In genomic region chr15:96262497-96263268, GRCh38 we compare ENCODE assay signal across 18 cellular contexts.
A peak's percentile ranks its signal among the peaks of the same experiment; 100 is the strongest.
DNase-seq lines count a peak whose midpoint lies in the region; ATAC-seq and TF ChIP-seq lines count a peak whose summit lies in the region.
"Had no signal": no experiment of that assay in that cellular context is flagged by ENCODE, and none has a peak within 500 bp of the region (broad histone marks: within the 10 kb centered on the region; RNA-seq: fewer than 3 reads in every experiment).

No MANE protein-coding gene starts in this region.

- peak overlapping the region; percentile 52 for H3K4me2 ChIP-seq in hepatocyte
- H3K4me2 ChIP-seq in neural progenitor cell: no peak overlapping the region

- POLR2A ChIA-PET in HEK293 (lab: Yijun Ruan, JAX): interaction anchor here (1.0 kb wide), 1 partner anchor 68 kb away, joined by 3 read pairs; the partner anchor contains the start of gene NR2F2

- H3K27ac ChIP-seq in HEK293 (ENCODE audit: extremely low read depth, low read depth, low read length): peak overlapping the region; percentile 18
- peak overlapping the region; percentile 62 for H3K27ac ChIP-seq in hepatocyte
- peak overlapping the region; percentile 6 to 68 for H3K27ac ChIP-seq in ovary
- H3K27ac ChIP-seq in stomach smooth muscle (ENCODE audit: low read length): peak overlapping the region; percentile 32
- no peak overlapping the region for H3K27ac ChIP-seq in neural progenitor cell
- H3K27ac ChIP-seq: Peyer's patch had no signal

- peaks cover 27% of the 10 kb centered on the region for H3K36me3 Mint-ChIP-seq in neural progenitor cell
- H3K36me3 Mint-ChIP-seq: CD4-positive, CD25-positive, alpha-beta regulatory T cell had no signal

- peaks cover 28% of the 10 kb centered on the region for H3K4me1 Mint-ChIP-seq in neural progenitor cell
- H3K4me1 Mint-ChIP-seq: CD4-positive, CD25-positive, alpha-beta regulatory T cell had no signal

- H4K20me1 ChIP-seq in hepatocyte (ENCODE audit: insufficient read depth, poor library complexity, severe bottlenecking) (no peaks in the 10 kb centered on the region), neural progenitor cell (ENCODE audit: low read depth) (no peaks in the 10 kb centered on the region)

- DNase-seq in hepatocyte (ENCODE audit: low spot score) (no peak), ovary (no peak), SW 1271 (lab: John Stamatoyannopoulos, UW) (no peak), neural progenitor cell (ENCODE audit: low spot score) (no peak)
- DNase-seq: AML-193; CD4-positive, CD25-positive, alpha-beta regulatory T cell; DMS79; NCI-H146; NCI-H2081 treated with DMSO at 0.1 percent for 48 hours; NCI-H774; Peyer's patch; Right ventricle myocardium superior had no signal

- H3K4me3 ChIP-seq in HEK293 (ENCODE audit: low read depth, low read length) (no peak overlapping the region), hepatocyte (no peak overlapping the region), ovary (no peak overlapping the region), stomach smooth muscle (ENCODE audit: low read length in 2 of 2) (no peak overlapping the region), neural progenitor cell (no peak overlapping the region)
- H3K4me3 ChIP-seq: GM12878, HAP-1, Peyer's patch had no signal

- H2AFZ ChIP-seq in hepatocyte (no peak overlapping the region), neural progenitor cell (replicated peaks) (no peak overlapping the region)

- H3K4me3 Mint-ChIP-seq in neural progenitor cell: no peak overlapping the region
- H3K4me3 Mint-ChIP-seq: CD4-positive, CD25-positive, alpha-beta regulatory T cell had no signal

- ATAC-seq in GM18498 (IDR thresholded peaks at IDR 0.05; ENCODE audit: unreplicated experiment) (no peak), HG03442 (IDR thresholded peaks at IDR 0.05; ENCODE audit: unreplicated experiment) (no peak)

- H3K4me1 ChIP-seq in HEK293 (ENCODE audit: control insufficient read depth, insufficient read depth, low read length) (peaks cover 48% of the 10 kb centered on the region), hepatocyte (ENCODE audit: insufficient read depth) (peaks cover 52% of the 10 kb centered on the region), ovary (ENCODE audit: insufficient read depth) (peaks cover 9% of the 10 kb centered on the region), stomach smooth muscle (ENCODE audit: control insufficient read depth, insufficient read depth, low read length) (peaks cover 7% of the 10 kb centered on the region), neural progenitor cell (peaks cover 15% of the 10 kb centered on the region)
- H3K4me1 ChIP-seq: Peyer's patch had no signal

- H3K36me3 ChIP-seq in HEK293 (ENCODE audit: control insufficient read depth in 2 of 2, insufficient read depth in 1 of 2, low read length in 2 of 2): no peaks in the 10 kb centered on the region
- no peaks in the 10 kb centered on the region for H3K36me3 ChIP-seq in hepatocyte (replicated peaks; ENCODE audit: insufficient read depth, low read depth)
- no peaks in the 10 kb centered on the region for H3K36me3 ChIP-seq in ovary
- H3K36me3 ChIP-seq in stomach smooth muscle (ENCODE audit: control insufficient read depth in 2 of 2, insufficient read depth in 2 of 2, low read length in 2 of 2): peaks cover 0 to 2% of the 10 kb centered on the region in 2 donors
- H3K36me3 ChIP-seq in neural progenitor cell: no peaks in the 10 kb centered on the region
- H3K36me3 ChIP-seq: HAP-1, Peyer's patch had no signal

- H3K9me3 Mint-ChIP-seq in neural progenitor cell: no peaks in the 10 kb centered on the region

- CTCF ChIA-PET in HEK293 (lab: Yijun Ruan, JAX): interaction anchor here (0.6 to 0.7 kb wide), 4 partner anchors 65 to 1235 kb away, joined by 3 to 4 read pairs (median 3); no protein-coding TSS in a partner anchor

- no peaks in the 10 kb centered on the region for H3K79me2 ChIP-seq in hepatocyte
- no peaks in the 10 kb centered on the region for H3K79me2 ChIP-seq in neural progenitor cell (ENCODE audit: low read depth)

- H3K27ac Mint-ChIP-seq in neural progenitor cell: no peak overlapping the region
- H3K27ac Mint-ChIP-seq: CD4-positive, CD25-positive, alpha-beta regulatory T cell had no signal

- no peaks in the 10 kb centered on the region for H3K27me3 ChIP-seq in hepatocyte
- no peaks in the 10 kb centered on the region for H3K27me3 ChIP-seq in ovary
- no peaks in the 10 kb centered on the region for H3K27me3 ChIP-seq in stomach smooth muscle (ENCODE audit: control insufficient read depth in 1 of 2, insufficient read depth in 2 of 2, low read length in 2 of 2)
- no peaks in the 10 kb centered on the region for H3K27me3 ChIP-seq in neural progenitor cell
- H3K27me3 ChIP-seq: Peyer's patch had no signal

- TF ChIP-seq CTCF in HEK293 (tag by site-specific recombination; IDR thresholded peaks at IDR 0.05): no peak
- TF ChIP-seq CTCF in hepatocyte (IDR thresholded peaks at IDR 0.05; ENCODE audit: poor library complexity): no peak
- no peak for TF ChIP-seq CTCF in ovary (IDR thresholded peaks at IDR 0.05)
- no peak for TF ChIP-seq CTCF in neural progenitor cell (IDR thresholded peaks at IDR 0.05)

- H3K9ac ChIP-seq in stomach smooth muscle (ENCODE audit: low read length in 2 of 2): no peak overlapping the region
- H3K9ac ChIP-seq in neural progenitor cell: no peak overlapping the region

- no peak for TF ChIP-seq POLR2A in ovary (IDR thresholded peaks at IDR 0.05)

- H3F3A ChIP-seq in neural progenitor cell (ENCODE audit: low read depth): no peaks in the 10 kb centered on the region

- WGBS in hepatocyte (ENCODE audit: low lambda C conversion rate, missing lambda C conversion rate): 55% methylated on average over 8 of the region's 8 CpGs
- WGBS in ovary, 3 donors: 31 to 41% (median 35%) methylated on average over 8 of the region's 8 CpGs

- no peaks in the 10 kb centered on the region for H3K9me2 ChIP-seq in hepatocyte (replicated peaks; ENCODE audit: insufficient read depth)

- no peaks in the 10 kb centered on the region for H3K9me3 ChIP-seq in HEK293 (ENCODE audit: control insufficient read depth, insufficient read depth, low read depth, low read length)
- no peaks in the 10 kb centered on the region for H3K9me3 ChIP-seq in hepatocyte (ENCODE audit: low read depth)
- no peaks in the 10 kb centered on the region for H3K9me3 ChIP-seq in ovary
- no peaks in the 10 kb centered on the region for H3K9me3 ChIP-seq in stomach smooth muscle (ENCODE audit: control insufficient read depth in 2 of 2, low read length in 2 of 2)
- H3K9me3 ChIP-seq in neural progenitor cell (ENCODE audit: low read depth): no peaks in the 10 kb centered on the region
- H3K9me3 ChIP-seq: HAP-1, Peyer's patch had no signal

- intact Hi-C loops in ovary (cut with DNase I): no loop called here

- H3K27me3 Mint-ChIP-seq in neural progenitor cell (ENCODE audit: insufficient read depth, low read depth): peaks cover 2% of the 10 kb centered on the region
- H3K27me3 Mint-ChIP-seq: CD4-positive, CD25-positive, alpha-beta regulatory T cell had no signal

- TF ChIP-seq EP300 in ovary (IDR thresholded peaks at IDR 0.05): no peak

TF ChIP-seq in HEK293, 187 proteins besides CTCF, POLR2A, EP300 and RAD21 (continues in another document):
- TF ChIP-seq SCRT2 (tag by site-specific recombination; IDR thresholded peaks at IDR 0.05) (no peak), REPIN1 (tag by site-specific recombination; IDR thresholded peaks at IDR 0.05; ENCODE audit: low read depth) (no peak), ZBTB10 (tag by site-specific recombination; IDR thresholded peaks at IDR 0.05) (no peak), ZSCAN5A (tag by site-specific recombination; IDR thresholded peaks at IDR 0.05) (no peak), ZNF239 (tag by site-specific recombination; IDR thresholded peaks at IDR 0.05) (no peak), SP2 (tag by site-specific recombination; IDR thresholded peaks at IDR 0.05) (no peak), ZNF391 (tag by site-specific recombination; IDR thresholded peaks at IDR 0.05; ENCODE audit: borderline replicate concordance, low read depth) (no peak), KLF16 (tag by site-specific recombination; IDR thresholded peaks at IDR 0.05) (no peak), ZNF175 (tag by site-specific recombination; IDR thresholded peaks at IDR 0.05) (no peak), ZNF211 (tag by site-specific recombination; IDR thresholded peaks at IDR 0.05; ENCODE audit: low read depth) (no peak), ZNF223 (tag by site-specific recombination; IDR thresholded peaks at IDR 0.05) (no peak), ZNF785 (tag by site-specific recombination; IDR thresholded peaks at IDR 0.05) (no peak)
